24 cellular contexts compared by ENCODE assay signal in the genomic region with DNA sequence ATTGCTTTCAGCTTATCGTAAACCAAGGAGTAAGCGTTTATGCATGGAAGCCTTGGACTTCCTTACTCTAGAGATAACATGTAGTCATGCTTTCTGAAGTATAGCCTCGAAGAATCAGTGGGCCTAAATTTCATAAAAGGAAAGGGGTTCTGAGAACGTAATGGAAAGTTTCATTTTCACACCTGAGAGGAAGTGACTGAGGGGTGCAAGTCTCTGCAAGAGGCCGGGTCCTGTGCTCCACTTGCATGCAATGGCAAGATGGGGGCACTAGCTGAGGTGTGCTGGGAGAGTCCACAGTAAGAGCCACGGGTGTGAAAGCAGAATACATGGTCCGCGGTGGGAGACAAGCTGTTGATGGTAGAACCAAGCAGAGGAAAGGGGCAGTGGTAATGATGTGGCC.
"Had no signal": no experiment of that assay in that cellular context is flagged by ENCODE, and none has a peak within 500 bp of the region (broad histone marks: within the 10 kb centered on the region; RNA-seq: fewer than 3 reads in every experiment).

No MANE protein-coding gene starts in this region.

- H3K4me1 ChIP-seq: SJSA1 had no signal

- H3K36me3 ChIP-seq: MG63, SJSA1 had no signal

- H3K27me3 ChIP-seq: MG63, SJSA1 had no signal

- FAIRE-seq: colon, RCC 7860 had no signal

- H3K27ac ChIP-seq: SJSA1 had no signal

- H3K4me3 ChIP-seq: MG63, SJSA1 had no signal

- DNase-seq: activated CD4-positive, alpha-beta T cell treated with anti-CD3 and anti-CD28 coated beads for 4 hours; activated CD4-positive, alpha-beta T cell treated with anti-CD3 and anti-CD28 coated beads, Interleukin-2, amount 50 U/mL, for 4 hours; activated gamma-delta T cell; activated naive CD4-positive, alpha-beta T cell treated with anti-CD3 and anti-CD28 coated beads for 36 hours; activated T-cell treated with anti-CD3 and anti-CD28 coated beads for 4 hours; activated T-cell treated with anti-CD3 and anti-CD28 coated beads, Interleukin-2, amount 50 U/mL, for 48 hours; anterior cingulate cortex; cerebellar nuclear complex; MG63; NCI-H1105; NCI-H1436; NCI-H187; NCI-H2081; NCI-H510A treated with DMSO at 0.1 percent for 48 hours; NCI-H69; PC-3; SHP77; SW 1271 had no signal

- ATAC-seq: activated CD4-positive, CD25-positive, alpha-beta regulatory T cell treated with anti-CD3 and anti-CD28 coated beads, Interleukin-2, amount 50 U/mL, for 24 hours; activated T-helper 17 cell treated with anti-CD3 and anti-CD28 coated beads, Interleukin-2, amount 50 U/mL, for 72 hours; PC-3; SK-N-SH treated with all-trans-retinoic acid at 6 μM for 48 hours had no signal

- H3K9me3 ChIP-seq: MG63, SJSA1 had no signal
